Comparison of ENCODE assay signal across 30 cellular contexts in genomic region chr3:143241556-143241955, GRCh38.
DNase-seq lines count a peak whose midpoint lies in the region; ATAC-seq and TF ChIP-seq lines count a peak whose summit lies in the region.
"Had no signal": no experiment of that assay in that cellular context is flagged by ENCODE, and none has a peak within 500 bp of the region (broad histone marks: within the 10 kb centered on the region; RNA-seq: fewer than 3 reads in every experiment).

No MANE protein-coding gene starts in this region.

- H3K9me3 Mint-ChIP-seq in natural killer cell: peaks cover 0 to 2% of the 10 kb centered on the region in 2 donors
- H3K9me3 Mint-ChIP-seq: activated naive CD4-positive, alpha-beta T cell treated with anti-CD3 and anti-CD28 coated beads, Interleukin-2, amount 10 ng/mL, durations not matched to agents 7 days and 5 days had no signal

- no peak overlapping the region for H2AFZ ChIP-seq in IMR-90 (replicated peaks; ENCODE audit: low read length, poor library complexity)

- 92% methylated on average over 2 of the region's 3 CpGs; no CpG with 5 or more reads in 1 of the 2 experiments for WGBS in IMR-90 (ENCODE audit: extremely low coverage in 2 of 2, insufficient read length in 1 of 2), 2 experiments
- WGBS in testis, 2 donors: 49 to 58% methylated on average over 3 of the region's 3 CpGs
- WGBS in spleen, 5 donors: 78 to 93% (median 88%) methylated on average over 3 of the region's 3 CpGs

- no peak overlapping the region for H2AK5ac ChIP-seq in IMR-90 (ENCODE audit: low read depth, low read length)

- BruUV-seq in IMR-90 (replicated peaks; lab: Mats Ljungman, UMichigan): no TSS peak

- H3K27me3 Mint-ChIP-seq in natural killer cell (ENCODE audit: low read depth in 2 of 2): no peaks in the 10 kb centered on the region
- H3K27me3 Mint-ChIP-seq: activated naive CD4-positive, alpha-beta T cell treated with anti-CD3 and anti-CD28 coated beads, Interleukin-2, amount 10 ng/mL, durations not matched to agents 7 days and 5 days; T-helper 17 cell had no signal

- no peak overlapping the region for H4K5ac ChIP-seq in IMR-90 (ENCODE audit: low read depth, low read length)

- H3K36me3 ChIP-seq in IMR-90 (ENCODE audit: control insufficient read depth, insufficient read depth, low read length): no peaks in the 10 kb centered on the region
- H3K36me3 ChIP-seq in lower lobe of right lung: no peaks in the 10 kb centered on the region
- H3K36me3 ChIP-seq in testis (ENCODE audit: low read depth, missing control alignments): no peaks in the 10 kb centered on the region
- H3K36me3 ChIP-seq in spleen: no peaks in the 10 kb centered on the region
- H3K36me3 ChIP-seq: BLaER1 treated with 17β-estradiol and CSF1 and Interleukin-3, amounts not matched to agents 10 nM and 100 nM; heart left ventricle; left lung; Peyer's patch; SJCRH30; tibial artery had no signal

- no peaks in the 10 kb centered on the region for H4K20me1 ChIP-seq in IMR-90 (ENCODE audit: insufficient read depth, low read length)
- H4K20me1 ChIP-seq: BLaER1 treated with 17β-estradiol and CSF1 and Interleukin-3, amounts not matched to agents 10 nM and 100 nM had no signal

- no peak overlapping the region for H2BK15ac ChIP-seq in IMR-90 (ENCODE audit: low read depth, low read length)

- POLR2A ChIA-PET in IMR-90 (lab: Charles Lee; ENCODE audit: unreplicated experiment): no interaction called here

- no peak overlapping the region for H3K23ac ChIP-seq in IMR-90 (ENCODE audit: low read depth, low read length)

- H3K4me2 ChIP-seq in IMR-90 (ENCODE audit: low read depth, low read length): no peak overlapping the region
- H3K4me2 ChIP-seq: BLaER1 treated with 17β-estradiol and CSF1 and Interleukin-3, amounts not matched to agents 10 nM and 100 nM had no signal

- H3K14ac ChIP-seq in IMR-90 (replicated peaks; ENCODE audit: low read depth, low read length): no peak overlapping the region

- TF ChIP-seq RAD21 in IMR-90 (IDR thresholded peaks at IDR 0.05; ENCODE audit: low read length): no peak

- no peaks in the 10 kb centered on the region for H3K79me1 ChIP-seq in IMR-90 (ENCODE audit: low read depth in 1 of 2, low read length in 2 of 2)

- H3K27me3 ChIP-seq in IMR-90 (ENCODE audit: control insufficient read depth, insufficient read depth, low read length) (no peaks in the 10 kb centered on the region; the same call in 1 of the 2 replicates), lower lobe of right lung (ENCODE audit: low read depth) (no peaks in the 10 kb centered on the region), testis (no peaks in the 10 kb centered on the region), spleen (replicated peaks in 1 of 7) (no peaks in the 10 kb centered on the region)
- H3K27me3 ChIP-seq: BLaER1 treated with 17β-estradiol and CSF1 and Interleukin-3, amounts not matched to agents 10 nM and 100 nM; heart left ventricle; left lung; Peyer's patch; SJCRH30; tibial artery had no signal

- no peak overlapping the region for H2BK5ac ChIP-seq in IMR-90 (ENCODE audit: low read depth, low read length, poor library complexity, severe bottlenecking)

- dilution Hi-C loops in IMR-90 (cut with HindIII; ENCODE audit: low sequenced_read_pairs, unreplicated experiment): no loop called here

- H2BK120ac ChIP-seq in IMR-90 (ENCODE audit: low read depth, low read length): no peak overlapping the region

- H3K36me3 Mint-ChIP-seq in natural killer cell: no peaks in the 10 kb centered on the region
- H3K36me3 Mint-ChIP-seq: activated naive CD4-positive, alpha-beta T cell treated with anti-CD3 and anti-CD28 coated beads, Interleukin-2, amount 10 ng/mL, durations not matched to agents 7 days and 5 days had no signal

- H3K4me3 Mint-ChIP-seq in natural killer cell: peak overlapping the region; percentile 60
- H3K4me3 Mint-ChIP-seq: activated naive CD4-positive, alpha-beta T cell treated with anti-CD3 and anti-CD28 coated beads, Interleukin-2, amount 10 ng/mL, durations not matched to agents 7 days and 5 days; activated T-cell treated with anti-CD3 and anti-CD28 coated beads, Interleukin-2, amount 50 U/mL, for 72 hours; T-helper 17 cell had no signal

- H3K9ac ChIP-seq in IMR-90 (ENCODE audit: low read depth, low read length): no peak overlapping the region
- H3K9ac ChIP-seq: BLaER1 treated with 17β-estradiol and CSF1 and Interleukin-3, amounts not matched to agents 10 nM and 100 nM had no signal

- CTCF ChIA-PET in IMR-90 (lab: Yijun Ruan, JAX): interaction anchor here (0.6 kb wide), 1 partner anchor 193 kb away, joined by 3 read pairs; no protein-coding TSS in a partner anchor

- H4K8ac ChIP-seq in IMR-90 (ENCODE audit: low read depth in 2 of 2, low read length in 2 of 2): no peak overlapping the region

- no peak overlapping the region for H3K4ac ChIP-seq in IMR-90 (ENCODE audit: low read depth, low read length)

- peak; percentile 64 for DNase-seq in A172 (ENCODE audit: low spot score)
- peak; percentile 6 for DNase-seq in IMR-90
- peak; percentile 51 for DNase-seq in fibroblast of mammary gland (ENCODE audit: low read depth)
- DNase-seq in natural killer cell: no peak
- DNase-seq in lower lobe of right lung: no peak
- DNase-seq in testis: no peak
- no peak for DNase-seq in spleen
- DNase-seq in NOMO-1 treated with DMSO at 0.1 percent for 48 hours (lab: John Stamatoyannopoulos, UW; ENCODE audit: unreplicated experiment): no peak
- DNase-seq: 8988T; activated CD4-positive, alpha-beta T cell treated with anti-CD3 and anti-CD28 coated beads for 4 hours; activated naive CD4-positive, alpha-beta T cell treated with anti-CD3 and anti-CD28 coated beads, Interleukin-2, amount 10 ng/mL, durations not matched to agents 7 days and 5 days; activated T-cell treated with anti-CD3 and anti-CD28 coated beads, Interleukin-2, amount 50 U/mL, for 72 hours; anterior cingulate cortex; Calu3; effector CD8-positive, alpha-beta T cell; heart left ventricle; left lung; MM.1S; NCI-H1436 treated with DMSO at 0.1 percent for 48 hours; NCI-H510A; Peyer's patch; psoas muscle; stimulated activated CD4-positive, alpha-beta T cell treated with anti-CD3 and anti-CD28 coated beads, Interleukin-2, amount 100 ng/mL, for 48 hours; stimulated activated naive CD4-positive, alpha-beta T cell; T-helper 17 cell; tibial artery had no signal

- in situ Hi-C loops in IMR-90 (cut with MboI; ENCODE audit: low sequenced_read_pairs): no loop called here

- peaks cover 70 to 79% of the 10 kb centered on the region in 2 donors for H3K4me1 Mint-ChIP-seq in natural killer cell
- H3K4me1 Mint-ChIP-seq: activated naive CD4-positive, alpha-beta T cell treated with anti-CD3 and anti-CD28 coated beads, Interleukin-2, amount 10 ng/mL, durations not matched to agents 7 days and 5 days had no signal

- no peaks in the 10 kb centered on the region for H3K9me3 ChIP-seq in IMR-90 (ENCODE audit: control insufficient read depth, insufficient read depth, low read length)
- no peaks in the 10 kb centered on the region for H3K9me3 ChIP-seq in lower lobe of right lung
- no peaks in the 10 kb centered on the region for H3K9me3 ChIP-seq in testis
- no peaks in the 10 kb centered on the region for H3K9me3 ChIP-seq in spleen
- H3K9me3 ChIP-seq: left lung, Peyer's patch, psoas muscle, SJCRH30, tibial artery had no signal

- H3K27ac Mint-ChIP-seq in natural killer cell: peak overlapping the region; percentile 85 to 88
- H3K27ac Mint-ChIP-seq: activated naive CD4-positive, alpha-beta T cell treated with anti-CD3 and anti-CD28 coated beads, Interleukin-2, amount 10 ng/mL, durations not matched to agents 7 days and 5 days; activated T-cell treated with anti-CD3 and anti-CD28 coated beads, Interleukin-2, amount 50 U/mL, for 72 hours; T-helper 17 cell had no signal

- no peaks in the 10 kb centered on the region for H3K9me1 ChIP-seq in IMR-90 (ENCODE audit: insufficient read depth, low read length)

- TF ChIP-seq POLR2A in IMR-90 (IDR thresholded peaks at IDR 0.05; ENCODE audit: low read depth, low read length) (no peak), testis (IDR thresholded peaks at IDR 0.05) (no peak), spleen (IDR thresholded peaks at IDR 0.05) (no peak)

- intact Hi-C loops in IMR-90 (cut with micrococcal nuclease) (no loop called here), natural killer cell (cut with micrococcal nuclease) (loop anchor here (10.0 kb wide), 1 partner anchor 203 kb away; no protein-coding TSS in a partner anchor), lower lobe of right lung (cut with DNase I) (no loop called here), testis (cut with DNase I; ENCODE audit: low total_unique reads) (no loop called here), spleen (cut with DNase I; ENCODE audit: low total_unique reads) (no loop called here)

- TF ChIP-seq CTCF in IMR-90 (conservative IDR thresholded peaks at IDR 0.05; ENCODE audit: low read depth, low read length) (no peak), fibroblast of mammary gland (conservative IDR thresholded peaks at IDR 0.05; ENCODE audit: control insufficient read depth, insufficient read depth, low read depth, low read length) (no peak), natural killer cell (IDR thresholded peaks at IDR 0.05) (no peak), lower lobe of right lung (IDR thresholded peaks at IDR 0.05) (no peak), testis (IDR thresholded peaks at IDR 0.05) (no peak), spleen (IDR thresholded peaks at IDR 0.05 in 8 of 11, conservative IDR thresholded peaks at IDR 0.05 in 3 of 11) (no peak)

- H2BK20ac ChIP-seq in IMR-90 (ENCODE audit: low read depth, low read length): no peak overlapping the region

- H3K18ac ChIP-seq in IMR-90 (ENCODE audit: low read depth, low read length): no peak overlapping the region

- H3K4me3 ChIP-seq in IMR-90 (ENCODE audit: insufficient read depth, low read depth, low read length) (no peak overlapping the region), fibroblast of mammary gland (ENCODE audit: control insufficient read depth, low read depth, low read length) (no peak overlapping the region), lower lobe of right lung (no peak overlapping the region), testis (no peak overlapping the region), spleen (no peak overlapping the region)
- H3K4me3 ChIP-seq: BLaER1 treated with 17β-estradiol and CSF1 and Interleukin-3, amounts not matched to agents 10 nM and 100 nM; heart left ventricle; K562; left lung; Peyer's patch; psoas muscle; SJCRH30; tibial artery had no signal

- H3K4me1 ChIP-seq in IMR-90 (ENCODE audit: control insufficient read depth, insufficient read depth, low read length) (peaks cover 2% of the 10 kb centered on the region; the same call in 1 of the 2 replicates), lower lobe of right lung (no peaks in the 10 kb centered on the region), testis (no peaks in the 10 kb centered on the region), spleen (peaks cover 0 to 4% (median 0%) of the 10 kb centered on the region in 6 donors)
- H3K4me1 ChIP-seq: heart left ventricle, left lung, Peyer's patch, psoas muscle had no signal

- no peak overlapping the region for H2AK9ac ChIP-seq in IMR-90 (replicated peaks; ENCODE audit: low read depth, low read length, poor library complexity)

- H3K56ac ChIP-seq in IMR-90 (ENCODE audit: extremely low read depth, insufficient read depth, low read length): no peak overlapping the region

- no peak overlapping the region for H4K91ac ChIP-seq in IMR-90 (ENCODE audit: insufficient read depth, low read depth, low read length)

- H3K27ac ChIP-seq in IMR-90 (ENCODE audit: insufficient read depth, low read length) (no peak overlapping the region), lower lobe of right lung (no peak overlapping the region), testis (no peak overlapping the region), spleen (no peak overlapping the region)
- H3K27ac ChIP-seq: BLaER1 treated with 17β-estradiol and CSF1 and Interleukin-3, amounts not matched to agents 10 nM and 100 nM; heart left ventricle; left lung; Peyer's patch; psoas muscle; SJCRH30; tibial artery had no signal

- ATAC-seq in IMR-90 (ENCODE audit: low read depth): no peak
- no peak for ATAC-seq in natural killer cell
- ATAC-seq in lower lobe of right lung: no peak
- ATAC-seq: activated T-cell treated with anti-CD3 and anti-CD28 coated beads, Interleukin-2, amount 50 U/mL, for 72 hours; esophagus mucosa; K562; left lung; psoas muscle; T-helper 17 cell had no signal

Comparison
In these comparisons a context has a peak if more than half of its experiments do, and no peak if none do; other contexts are left out.
1. DNase-seq: peak in A172 (single experiment), IMR-90 (single experiment) and fibroblast of mammary gland (single experiment); none in natural killer cell (single experiment), lower lobe of right lung (single experiment), testis (single experiment), spleen (single experiment) and NOMO-1 treated with DMSO at 0.1 percent for 48 hours (single experiment).